In the genomic region with DNA sequence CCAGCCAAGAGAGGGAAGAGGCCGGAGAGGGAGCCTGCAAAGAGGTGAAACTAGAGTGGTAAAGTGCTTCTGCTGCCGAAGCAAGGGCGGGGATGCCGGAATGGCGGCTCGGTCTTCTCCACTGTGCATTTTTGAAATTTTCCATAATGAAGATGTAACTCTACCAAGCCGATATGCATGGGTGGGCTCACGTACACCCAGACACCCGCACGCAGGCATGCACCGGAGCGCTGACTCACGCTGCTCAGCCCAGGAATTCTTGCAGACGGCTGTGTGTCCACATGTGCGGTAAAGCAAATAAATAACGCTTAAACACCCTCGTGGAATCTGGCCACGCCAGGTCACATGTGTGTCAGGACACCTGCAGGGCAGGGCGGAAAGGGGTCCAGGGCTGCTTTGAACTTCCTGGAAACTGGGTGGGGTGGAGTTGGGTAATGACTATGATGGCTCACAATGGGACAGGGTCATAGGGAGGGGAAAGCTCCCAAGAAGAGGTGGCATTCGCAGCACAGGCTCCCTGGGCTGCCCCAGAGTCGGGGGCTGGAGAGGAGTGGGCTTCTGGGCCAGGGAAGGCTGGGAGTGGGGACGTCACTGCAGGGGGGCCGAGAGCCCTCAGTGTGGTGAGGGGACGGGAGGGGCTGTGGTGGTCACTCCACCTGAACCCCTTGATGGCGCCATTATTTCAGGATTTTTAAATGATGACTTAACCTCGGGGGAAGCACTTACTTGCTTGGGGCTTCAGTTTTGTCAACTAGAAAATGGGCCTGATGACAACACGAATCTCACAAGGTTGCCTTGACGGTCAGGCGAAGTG, we compare ENCODE assay signal across 10 cellular contexts.
DNase-seq lines count a peak whose midpoint lies in the region; ATAC-seq and TF ChIP-seq lines count a peak whose summit lies in the region.
"Had no signal": no experiment of that assay in that cellular context is flagged by ENCODE, and none has a peak within 500 bp of the region (broad histone marks: within the 10 kb centered on the region; RNA-seq: fewer than 3 reads in every experiment).

No MANE protein-coding gene starts in this region.

- no peak for TF ChIP-seq CTCF in omental fat pad (IDR thresholded peaks at IDR 0.05)

- no peaks in the 10 kb centered on the region for H3K9me3 ChIP-seq in BLaER1 treated with 17β-estradiol and CSF1 and Interleukin-3, amounts not matched to agents 10 nM and 100 nM (replicated peaks in 1 of 11)

- peak overlapping the region in 3 of 11 experiments; percentile 23 to 59 (median 33); a peak in 4 of 22 replicates for H3K9ac ChIP-seq in BLaER1 treated with 17β-estradiol and CSF1 and Interleukin-3, amounts not matched to agents 10 nM and 100 nM

- peak overlapping the region; percentile 6 to 92 (median 83); a peak in 21 of 22 replicates for H3K4me2 ChIP-seq in BLaER1 treated with 17β-estradiol and CSF1 and Interleukin-3, amounts not matched to agents 10 nM and 100 nM

- H3K36me3 ChIP-seq in BLaER1 treated with 17β-estradiol and CSF1 and Interleukin-3, amounts not matched to agents 10 nM and 100 nM, result no peaks in the 10 kb centered on the region

- no peak overlapping the region for H3K4me3 ChIP-seq in BLaER1 treated with 17β-estradiol and CSF1 and Interleukin-3, amounts not matched to agents 10 nM and 100 nM

- no peaks in the 10 kb centered on the region for H3K27me3 ChIP-seq in BLaER1 treated with 17β-estradiol and CSF1 and Interleukin-3, amounts not matched to agents 10 nM and 100 nM

- peak; percentile 42 for DNase-seq in LoVo (ENCODE audit: low spot score)
- DNase-seq in epithelial cell of prostate (ENCODE audit: low read depth, low spot score), result peak; percentile 70
- DNase-seq in omental fat pad (ENCODE audit: low spot score), result no peak
- no peak for DNase-seq in DMS 273 treated with DMSO at 0.1 percent for 48 hours (lab: John Stamatoyannopoulos, UW)
- DNase-seq: NCI-H526 treated with DMSO at 0.1 percent for 48 hours had no signal

- no peaks in the 10 kb centered on the region for H4K20me1 ChIP-seq in BLaER1 treated with 17β-estradiol and CSF1 and Interleukin-3, amounts not matched to agents 10 nM and 100 nM

- ATAC-seq in omental fat pad (ENCODE audit: low FRiP score), result peak; percentile 78
- no peak for ATAC-seq in GM21381 (IDR thresholded peaks at IDR 0.05; ENCODE audit: unreplicated experiment)
- no peak for ATAC-seq in HG03159 (IDR thresholded peaks at IDR 0.05; ENCODE audit: unreplicated experiment)
- no peak for ATAC-seq in HG03521 (IDR thresholded peaks at IDR 0.05; ENCODE audit: unreplicated experiment)
- ATAC-seq: stimulated activated effector memory CD8-positive, alpha-beta T cell treated with anti-CD3 and anti-CD28 coated beads, Interleukin-12 subunit alpha, Interleukin-12 subunit beta, amount 100 ng/mL, for 72 hours had no signal

- peak overlapping the region in 8 of 11 experiments; percentile 14 to 70 (median 54); a peak in 12 of 22 replicates for H3K27ac ChIP-seq in BLaER1 treated with 17β-estradiol and CSF1 and Interleukin-3, amounts not matched to agents 10 nM and 100 nM
- peak overlapping the region; percentile 73 for H3K27ac ChIP-seq in epithelial cell of prostate

- peaks cover 19 to 72% (median 62%) of the 10 kb centered on the region in 10 experiments for H3K4me1 ChIP-seq in BLaER1 treated with 17β-estradiol and CSF1 and Interleukin-3, amounts not matched to agents 10 nM and 100 nM

Comparison
In these comparisons a context has a peak if more than half of its experiments do, and no peak if none do; other contexts are left out.
1. DNase-seq: peak in LoVo (single experiment) and epithelial cell of prostate (single experiment); none in omental fat pad (single experiment) and DMS 273 treated with DMSO at 0.1 percent for 48 hours (single experiment).